1 cellular context compared by ENCODE assay signal in genomic region chr19:36489139-36489919, GRCh38.
TF ChIP-seq lines count a peak whose summit lies in the region.

Gene ZNF566, minus strand, starts transcription at chr19:36489561. Its CDS starts 13,004 bp downstream, at chr19:36476557.

TF ChIP-seq in HepG2, 621 proteins besides CTCF, POLR2A, EP300 and RAD21 (continued from another document):
- TF ChIP-seq NFAT5 (CRISPR knock-in tag; IDR thresholded peaks at IDR 0.05) (peak; percentile 26; the same call in 1 of the 2 replicates), YEATS2 (CRISPR knock-in tag; IDR thresholded peaks at IDR 0.05; ENCODE audit: borderline replicate concordance) (peak; percentile 84; the same call in 1 of the 2 replicates), ZNF432 (CRISPR knock-in tag; IDR thresholded peaks at IDR 0.05; ENCODE audit: borderline replicate concordance) (no peak), SSRP1 (CRISPR knock-in tag; IDR thresholded peaks at IDR 0.05) (no peak), PLRG1 (conservative IDR thresholded peaks at IDR 0.05) (no peak), ZFX (CRISPR knock-in tag; IDR thresholded peaks at IDR 0.05; ENCODE audit: low read depth) (peak; percentile 88), MIXL1 (CRISPR knock-in tag; IDR thresholded peaks at IDR 0.05) (peak; percentile 11; the same call in 1 of the 2 replicates), RORA (CRISPR knock-in tag; IDR thresholded peaks at IDR 0.05) (no peak; the same call in 1 of the 2 replicates), RNF219 (CRISPR knock-in tag; IDR thresholded peaks at IDR 0.05) (no peak), ZNF407 (CRISPR knock-in tag; IDR thresholded peaks at IDR 0.05; ENCODE audit: not compliant biosample characterization) (peak; percentile 67), SMAD3 (CRISPR knock-in tag; IDR thresholded peaks at IDR 0.05) (peak; percentile 53; the same call in 1 of the 2 replicates), ZNF329 (CRISPR knock-in tag; IDR thresholded peaks at IDR 0.05; ENCODE audit: low read depth) (no peak), RAD51 (IDR thresholded peaks at IDR 0.05; ENCODE audit: borderline replicate concordance) (no peak), RBAK (CRISPR knock-in tag; IDR thresholded peaks at IDR 0.05) (no peak), ZNF609 (CRISPR knock-in tag; IDR thresholded peaks at IDR 0.05; ENCODE audit: borderline replicate concordance) (no peak), XRCC5 (optimal IDR thresholded peaks at IDR 0.05; ENCODE audit: low read length) (no peak), ARID3A (IDR thresholded peaks at IDR 0.05; ENCODE audit: low read depth, low read length) (no peak; the same call in 1 of the 2 replicates), CBX2 (IDR thresholded peaks at IDR 0.05; ENCODE audit: low read depth, low read length) (no peak), CBX2 (CRISPR knock-in tag; IDR thresholded peaks at IDR 0.05; ENCODE audit: low read depth) (no peak)
